Comparison of ENCODE assay signal across 11 cellular contexts in genomic region chr15:90300541-90300940, GRCh38. TPM values are rescaled to one million over a fixed set of nuclear protein-coding genes. Genes with fewer than 3 reads are reported as not detected.
DNase-seq lines count a peak whose midpoint lies in the region; ATAC-seq and TF ChIP-seq lines count a peak whose summit lies in the region.
"Had no signal": no experiment of that assay in that cellular context is flagged by ENCODE, and none has a peak within 500 bp of the region (broad histone marks: within the 10 kb centered on the region; RNA-seq: fewer than 3 reads in every experiment).

No MANE protein-coding gene starts in this region.

- H3K9me3 ChIP-seq in HCT116 (ENCODE audit: control insufficient read depth in 1 of 2, insufficient read depth in 1 of 2, low read depth in 1 of 2, low read length in 2 of 2) (no peaks in the 10 kb centered on the region), RWPE2 (ENCODE audit: severe bottlenecking) (no peaks in the 10 kb centered on the region), upper lobe of right lung (no peaks in the 10 kb centered on the region)

- no peaks in the 10 kb centered on the region for H4K20me1 ChIP-seq in HCT116 (ENCODE audit: insufficient read depth)

- no peaks in the 10 kb centered on the region for H3K79me2 ChIP-seq in HCT116 (ENCODE audit: insufficient read depth, low read length)

- H3K4me1 ChIP-seq in HCT116 (ENCODE audit: control insufficient read depth in 1 of 2, insufficient read depth in 2 of 2, low read length in 2 of 2) (peaks cover 0 to 8% of the 10 kb centered on the region in 2 experiments; a peak in 3 of 4 replicates), RWPE2 (ENCODE audit: insufficient read depth, poor library complexity, severe bottlenecking) (no peaks in the 10 kb centered on the region), upper lobe of right lung (no peaks in the 10 kb centered on the region)

- no peak overlapping the region for H2AFZ ChIP-seq in HCT116 (ENCODE audit: low read depth, low read length, poor library complexity, severe bottlenecking)

- CTCF ChIA-PET in HCT116 (lab: Charles Lee), result interaction anchor here (0.8 to 2.3 kb wide), 11 partner anchors 9 to 631 kb away, joined by 3 to 11 read pairs (median 5); partner anchors contain the start of gene HDDC3

- no peak for TF ChIP-seq CTCF in HCT116 (IDR thresholded peaks at IDR 0.05 in 2 of 3, conservative IDR thresholded peaks at IDR 0.05 in 1 of 3; ENCODE audit: borderline replicate concordance in 1 of 3, insufficient read depth in 1 of 3, low read depth in 2 of 3, low read length in 2 of 3)
- no peak for TF ChIP-seq CTCF in RWPE2 (IDR thresholded peaks at IDR 0.05; ENCODE audit: poor library complexity, severe bottlenecking)
- TF ChIP-seq CTCF in coronary artery (IDR thresholded peaks at IDR 0.05), result no peak
- no peak for TF ChIP-seq CTCF in upper lobe of right lung (IDR thresholded peaks at IDR 0.05)
- no peak for TF ChIP-seq CTCF in foreskin fibroblast (IDR thresholded peaks at IDR 0.05; ENCODE audit: low read depth, low read length)

- no TSS peak for BruUV-seq in HCT116 (replicated peaks; lab: Mats Ljungman, UMichigan)

- RAD21 ChIA-PET in HCT116 (lab: Charles Lee; ENCODE audit: low non-redundant PET in 1 of 2, low total read pairs in 2 of 2, uncharacterized antibody in 2 of 2, unreplicated experiment in 2 of 2), result no interaction called here

- no peak for DNase-seq in HCT116 (ENCODE audit: low read depth, low spot score)
- DNase-seq in RWPE2 (ENCODE audit: low spot score), result peak; percentile 68
- no peak for DNase-seq in coronary artery (ENCODE audit: low spot score)
- no peak for DNase-seq in upper lobe of right lung
- DNase-seq in foreskin fibroblast, result no peak
- no peak for DNase-seq in activated CD4-positive, alpha-beta T cell treated with anti-CD3 and anti-CD28 coated beads, Interleukin-2, amount 50 U/mL, for 4 hours
- DNase-seq in LoVo (ENCODE audit: low spot score), result no peak

- no peak overlapping the region for H3K4me2 ChIP-seq in HCT116 (ENCODE audit: low read length)

- TF ChIP-seq RAD21 in HCT116 (IDR thresholded peaks at IDR 0.05; ENCODE audit: low read depth), result no peak

- H3K27me3 ChIP-seq in HCT116 (ENCODE audit: insufficient read depth, low read length) (no peaks in the 10 kb centered on the region), RWPE2 (ENCODE audit: insufficient read depth, poor library complexity, severe bottlenecking) (no peaks in the 10 kb centered on the region), upper lobe of right lung (no peaks in the 10 kb centered on the region)

- H3K27ac ChIP-seq in HCT116 (ENCODE audit: low read depth, low read length) (peak overlapping the region; percentile 5; the same call in 1 of the 2 replicates), RWPE2 (ENCODE audit: poor library complexity, severe bottlenecking) (no peak overlapping the region), coronary artery (peak overlapping the region; percentile 89 to 94), upper lobe of right lung (no peak overlapping the region)

- POLR2A ChIA-PET in HCT116 (lab: Charles Lee), result interaction anchor here (0.9 kb wide), 1 partner anchor 9 kb away, joined by 3 read pairs; no protein-coding TSS in a partner anchor

- TF ChIP-seq POLR2A in HCT116 (IDR thresholded peaks at IDR 0.05; ENCODE audit: borderline replicate concordance, extremely low read depth, insufficient read depth, insufficient read length), result no peak

- H3K9ac ChIP-seq in HCT116 (ENCODE audit: low read length), result no peak overlapping the region

- intact Hi-C loops in HCT116 (cut with micrococcal nuclease) (no loop called here), upper lobe of right lung (cut with DNase I) (no loop called here)

- H3K36me3 ChIP-seq in HCT116 (ENCODE audit: control insufficient read depth in 1 of 2, insufficient read depth in 2 of 2, low read length in 2 of 2), result no peaks in the 10 kb centered on the region
- H3K36me3 ChIP-seq in RWPE2 (ENCODE audit: low read depth), result no peaks in the 10 kb centered on the region
- H3K36me3 ChIP-seq in upper lobe of right lung, result no peaks in the 10 kb centered on the region

- H3K9me2 ChIP-seq in HCT116 (ENCODE audit: insufficient read depth), result no peaks in the 10 kb centered on the region

- H3K4me3 ChIP-seq in HCT116 (replicated peaks in 1 of 2; ENCODE audit: low read depth in 1 of 2, low read length in 2 of 2) (no peak overlapping the region), RWPE2 (ENCODE audit: severe bottlenecking) (no peak overlapping the region), coronary artery (no peak overlapping the region), upper lobe of right lung (no peak overlapping the region), foreskin fibroblast (ENCODE audit: low read depth in 1 of 2, low read length in 2 of 2) (no peak overlapping the region)

- ATAC-seq in HCT116 (peak; percentile 15), RWPE2 (ENCODE audit: low read depth) (0 out of 3 replicates have a peak, but pooled peaks have one; percentile 17), upper lobe of right lung (peak; percentile 31)
- ATAC-seq: PC-3 had no signal

TF ChIP-seq in HCT116, 20 proteins besides CTCF, POLR2A, EP300 and RAD21:
- TF ChIP-seq SRF (IDR thresholded peaks at IDR 0.05; ENCODE audit: low read depth) (no peak), CEBPB (IDR thresholded peaks at IDR 0.05; ENCODE audit: low read depth) (no peak), FOSL1 (IDR thresholded peaks at IDR 0.05; ENCODE audit: low read depth) (no peak), ZFX (IDR thresholded peaks at IDR 0.05) (no peak), ELF1 (IDR thresholded peaks at IDR 0.05; ENCODE audit: borderline replicate concordance, low read depth) (no peak)

RNA-seq across cellular contexts. Expression of gene NGRN, which starts 35.1 kb away (rescaled TPM):
- total RNA-seq in HCT116 (2021; ENCODE audit: unreplicated experiment) (72.7 TPM), upper lobe of right lung (75.0 TPM)
- polyA plus RNA-seq in HCT116 (2012), result 45.2 and 52.8 TPM in 2 replicates

RNA-seq across cellular contexts. Expression of gene TTLL13, which starts 51.2 kb away (rescaled TPM):
- total RNA-seq in HCT116 (2021; ENCODE audit: unreplicated experiment) (1.0 TPM), upper lobe of right lung (not detected)
- 0.95 and 1.8 TPM in 2 replicates for polyA plus RNA-seq in HCT116 (2012)
- total RNA-seq: H9, IMR-90, PC-3, Right ventricle myocardium inferior had no signal

RNA-seq across cellular contexts. Expression of gene ZNF774, which starts 51.5 kb away (rescaled TPM):
- total RNA-seq in HCT116 (2021; ENCODE audit: unreplicated experiment) (4.0 TPM), upper lobe of right lung (3.6 TPM)
- polyA plus RNA-seq in HCT116 (2012), result 0.56 and 1.1 TPM in 2 replicates

Comparison
In these comparisons a context has a peak if more than half of its experiments do, and no peak if none do; other contexts are left out.
1. H3K27ac ChIP-seq: peak in HCT116 (single experiment) and coronary artery (2 of 2); none in RWPE2 (single experiment) and upper lobe of right lung (single experiment).
2. Peak in every context shown above with its lines, with median percentiles within 50 percentile points of each other: ATAC-seq.